ENCODE assay signal across 25 cellular contexts in the genomic region with DNA sequence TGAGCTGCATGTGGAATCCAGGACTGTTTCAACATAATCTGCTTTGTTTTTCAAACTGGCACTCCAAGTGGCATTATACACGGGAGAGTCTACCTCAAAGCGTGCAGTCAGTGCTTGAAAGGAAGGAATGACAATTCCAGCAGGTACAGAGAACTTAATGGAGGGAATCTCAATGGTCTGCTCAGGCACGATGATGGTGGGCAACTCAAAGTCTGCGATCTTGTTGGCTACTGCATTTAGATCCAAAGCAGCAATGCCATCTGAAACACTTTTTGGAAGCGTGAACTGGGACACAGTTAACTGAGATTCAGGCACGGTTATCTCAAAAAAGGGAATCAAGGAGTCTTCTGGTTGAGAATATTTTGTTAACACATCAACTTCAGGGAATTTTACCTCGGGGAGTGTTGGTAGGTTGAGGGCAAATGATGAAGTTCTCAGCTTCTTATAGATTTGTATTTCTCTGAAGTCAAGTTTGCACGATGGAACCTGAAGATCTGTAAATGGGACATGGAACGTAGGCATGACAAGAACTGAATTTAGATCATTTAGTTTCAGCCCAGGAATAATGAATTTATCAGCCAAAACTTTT. TPM values are rescaled to one million over a fixed set of nuclear protein-coding genes. Genes with fewer than 3 reads are reported as not detected.
"Had no signal": no experiment of that assay in that cellular context is flagged by ENCODE, and none has a peak within 500 bp of the region (broad histone marks: within the 10 kb centered on the region; RNA-seq: fewer than 3 reads in every experiment).

No MANE protein-coding gene starts in this region.

- H3K36me3 Mint-ChIP-seq: mesothelial cell of epicardium, naive B cell had no signal

- H3K4me1 ChIP-seq: esophagus squamous epithelium, gastrocnemius medialis, heart right ventricle, left ventricle myocardium inferior, lower lobe of right lung had no signal

- H3K27ac Mint-ChIP-seq: mesothelial cell of epicardium, naive B cell had no signal

- H3K36me3 ChIP-seq: esophagus squamous epithelium, gastrocnemius medialis, lower lobe of right lung had no signal

- H3K4me3 Mint-ChIP-seq: mesothelial cell of epicardium, naive B cell had no signal

- H3K27ac ChIP-seq: coronary artery, dorsolateral prefrontal cortex, epithelial cell of prostate, esophagus squamous epithelium, gastrocnemius medialis, heart right ventricle, left ventricle myocardium inferior, lower lobe of right lung had no signal

- H3K9me3 ChIP-seq: esophagus squamous epithelium, gastrocnemius medialis, heart right ventricle, left ventricle myocardium inferior, lower lobe of right lung, mucosa of descending colon had no signal

- DNase-seq: dermis blood vessel endothelial cell; dorsolateral prefrontal cortex; effector CD4-positive, alpha-beta T cell; effector memory CD4-positive, alpha-beta T cell; erythroblast; esophagus squamous epithelium; foreskin fibroblast; foreskin melanocyte; gastrocnemius medialis; glutamatergic neuron; head of caudate nucleus; heart right ventricle; hippocampal formation; left cardiac atrium; left ventricle myocardium inferior; lower lobe of right lung; mesenchymal stem cell; mucosa of descending colon; naive B cell had no signal

- ATAC-seq: esophagus mucosa, gastrocnemius medialis, heart right ventricle, left cardiac atrium, lower lobe of right lung, mucosa of descending colon had no signal

- H3K4me1 Mint-ChIP-seq: mesothelial cell of epicardium, naive B cell had no signal

- H3K4me3 ChIP-seq: coronary artery, dorsolateral prefrontal cortex, esophagus squamous epithelium, gastrocnemius medialis, heart right ventricle, left ventricle myocardium inferior, lower lobe of right lung, mucosa of descending colon had no signal

- H3K27me3 ChIP-seq: esophagus squamous epithelium, gastrocnemius medialis, heart right ventricle had no signal

- H3K9me3 Mint-ChIP-seq: mesothelial cell of epicardium had no signal

RNA-seq across cellular contexts. Expression of a gene that starts 38.7 kb away (rescaled TPM):
- total RNA-seq: kidney epithelial cell, myocyte had no signal
